In the genomic region with DNA sequence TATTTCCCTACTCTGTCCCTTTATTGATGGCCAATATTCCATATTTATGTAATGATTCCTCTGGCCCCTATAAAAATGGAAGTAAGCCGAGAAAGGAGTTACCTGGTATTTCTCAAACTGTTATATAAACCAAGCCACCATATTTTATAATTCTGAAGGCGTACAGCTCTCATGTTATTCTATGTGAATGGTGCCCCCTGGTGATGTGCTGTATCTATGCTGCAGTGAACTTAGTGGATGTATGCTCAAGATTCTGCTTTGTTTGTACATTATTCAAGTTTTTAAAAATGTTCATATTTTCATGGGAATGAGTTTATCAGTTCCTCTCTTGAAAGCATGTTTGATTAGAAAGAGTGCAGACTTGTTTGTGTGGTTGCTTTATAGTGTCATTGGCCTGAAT, we compare ENCODE assay signal across 9 cellular contexts.
DNase-seq lines count a peak whose midpoint lies in the region; ATAC-seq and TF ChIP-seq lines count a peak whose summit lies in the region.
"Had no signal": no experiment of that assay in that cellular context is flagged by ENCODE, and none has a peak within 500 bp of the region (broad histone marks: within the 10 kb centered on the region; RNA-seq: fewer than 3 reads in every experiment).

No MANE protein-coding gene starts in this region.

- no peaks in the 10 kb centered on the region for H3K36me3 Mint-ChIP-seq in activated CD8-positive, alpha-beta memory T cell treated with anti-CD3 and anti-CD28 coated beads, Interleukin-2, amount 10 ng/mL, durations not matched to agents 7 days and 5 days

- TF ChIP-seq CTCF in WERI-Rb-1 (IDR thresholded peaks at IDR 0.05; ENCODE audit: low read depth, low read length) (peak; percentile 44), ascending aorta (IDR thresholded peaks at IDR 0.05) (no peak)

- no peak for ATAC-seq in activated CD8-positive, alpha-beta memory T cell treated with anti-CD3 and anti-CD28 coated beads, Interleukin-2, amount 10 ng/mL, durations not matched to agents 7 days and 5 days
- no peak for ATAC-seq in GM18867 (IDR thresholded peaks at IDR 0.05; ENCODE audit: unreplicated experiment)

- DNase-seq in AML-193 (lab: John Stamatoyannopoulos, UW) (peak; percentile 17), KBM-7 (peak; percentile 4), WERI-Rb-1 (peak; percentile 56), inferior parietal cortex (ENCODE audit: extremely low spot score) (peak; percentile 77), ascending aorta (ENCODE audit: low spot score in 2 of 2) (no peak), SIG-M5 (lab: John Stamatoyannopoulos, UW) (no peak)
- DNase-seq in activated CD8-positive, alpha-beta memory T cell treated with anti-CD3 and anti-CD28 coated beads, Interleukin-2, amount 10 ng/mL, durations not matched to agents 7 days and 5 days = no peak

- H3K4me3 Mint-ChIP-seq in activated CD8-positive, alpha-beta memory T cell treated with anti-CD3 and anti-CD28 coated beads, Interleukin-2, amount 10 ng/mL, durations not matched to agents 7 days and 5 days = no peak overlapping the region
- H3K4me3 Mint-ChIP-seq: central memory CD8-positive, alpha-beta T cell had no signal

- in situ Hi-C loops in KBM-7 (cut with MboI; ENCODE audit: low pct_unique_long_range_greater_than_20kb, low sequenced_read_pairs) = no loop called here

- H3K9me3 ChIP-seq in WERI-Rb-1 (ENCODE audit: severe bottlenecking) (no peaks in the 10 kb centered on the region), ascending aorta (no peaks in the 10 kb centered on the region)

- no peaks in the 10 kb centered on the region for H3K4me1 Mint-ChIP-seq in activated CD8-positive, alpha-beta memory T cell treated with anti-CD3 and anti-CD28 coated beads, Interleukin-2, amount 10 ng/mL, durations not matched to agents 7 days and 5 days
- H3K4me1 Mint-ChIP-seq: central memory CD8-positive, alpha-beta T cell had no signal

- H3K27me3 ChIP-seq in WERI-Rb-1 (ENCODE audit: insufficient read depth, low read depth, severe bottlenecking) (no peaks in the 10 kb centered on the region), ascending aorta (no peaks in the 10 kb centered on the region)

- CTCF ChIA-PET in activated CD8-positive, alpha-beta memory T cell treated with anti-CD3 and anti-CD28 coated beads, Interleukin-2, amount 10 ng/mL, durations not matched to agents 7 days and 5 days (lab: Charles Lee) = no interaction called here

- H3K27ac ChIP-seq in WERI-Rb-1 (no peak overlapping the region), ascending aorta (no peak overlapping the region)

- no peaks in the 10 kb centered on the region for H3K4me1 ChIP-seq in ascending aorta

- H3K36me3 ChIP-seq in WERI-Rb-1 (no peaks in the 10 kb centered on the region), ascending aorta (no peaks in the 10 kb centered on the region)

- no peak overlapping the region for H3K4me3 ChIP-seq in WERI-Rb-1 (ENCODE audit: low read depth, low read length)
- no peak overlapping the region for H3K4me3 ChIP-seq in ascending aorta

- no peaks in the 10 kb centered on the region for H3K27me3 Mint-ChIP-seq in activated CD8-positive, alpha-beta memory T cell treated with anti-CD3 and anti-CD28 coated beads, Interleukin-2, amount 10 ng/mL, durations not matched to agents 7 days and 5 days
- H3K27me3 Mint-ChIP-seq: central memory CD8-positive, alpha-beta T cell had no signal

- no peak overlapping the region for H3K27ac Mint-ChIP-seq in activated CD8-positive, alpha-beta memory T cell treated with anti-CD3 and anti-CD28 coated beads, Interleukin-2, amount 10 ng/mL, durations not matched to agents 7 days and 5 days

- intact Hi-C loops in ascending aorta (cut with DNase I) = no loop called here

- peaks cover 2% of the 10 kb centered on the region for H3K9me3 Mint-ChIP-seq in activated CD8-positive, alpha-beta memory T cell treated with anti-CD3 and anti-CD28 coated beads, Interleukin-2, amount 10 ng/mL, durations not matched to agents 7 days and 5 days (ENCODE audit: low read depth)
- H3K9me3 Mint-ChIP-seq: central memory CD8-positive, alpha-beta T cell had no signal

Comparison
In these comparisons a context has a peak if more than half of its experiments do, and no peak if none do; other contexts are left out.
1. DNase-seq: peak in AML-193 (2 of 2), KBM-7 (single experiment), WERI-Rb-1 (single experiment) and inferior parietal cortex (single experiment); none in activated CD8-positive, alpha-beta memory T cell treated with anti-CD3 and anti-CD28 coated beads, Interleukin-2, amount 10 ng/mL, durations not matched to agents 7 days and 5 days (single experiment), ascending aorta (0 of 2) and SIG-M5 (single experiment).